Comparison of ENCODE assay signal across 1 cellular context in the genomic region with DNA sequence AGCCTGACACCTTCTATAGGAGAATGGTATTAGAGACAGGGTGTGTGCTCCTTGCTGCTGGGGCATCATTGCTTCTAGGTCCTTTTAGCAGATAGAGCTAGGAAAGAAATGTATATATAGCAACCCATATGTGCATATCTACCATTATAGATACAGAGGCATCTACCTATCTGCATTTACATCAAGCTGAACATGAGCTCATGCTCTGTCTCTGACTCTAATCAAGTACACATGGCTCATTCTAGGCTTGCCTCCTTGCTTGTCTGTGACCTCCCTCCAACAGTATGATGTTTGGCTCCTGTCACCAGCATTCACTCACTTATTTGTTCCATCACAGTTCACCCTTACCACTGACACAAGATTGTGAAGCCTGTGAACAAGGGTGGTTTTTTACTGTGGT.
TF ChIP-seq lines count a peak whose summit lies in the region.

No MANE protein-coding gene starts in this region.

TF ChIP-seq in SK-N-SH, 30 proteins besides CTCF, POLR2A, EP300 and RAD21 (continued from another document):
- TF ChIP-seq, protein P1, sequence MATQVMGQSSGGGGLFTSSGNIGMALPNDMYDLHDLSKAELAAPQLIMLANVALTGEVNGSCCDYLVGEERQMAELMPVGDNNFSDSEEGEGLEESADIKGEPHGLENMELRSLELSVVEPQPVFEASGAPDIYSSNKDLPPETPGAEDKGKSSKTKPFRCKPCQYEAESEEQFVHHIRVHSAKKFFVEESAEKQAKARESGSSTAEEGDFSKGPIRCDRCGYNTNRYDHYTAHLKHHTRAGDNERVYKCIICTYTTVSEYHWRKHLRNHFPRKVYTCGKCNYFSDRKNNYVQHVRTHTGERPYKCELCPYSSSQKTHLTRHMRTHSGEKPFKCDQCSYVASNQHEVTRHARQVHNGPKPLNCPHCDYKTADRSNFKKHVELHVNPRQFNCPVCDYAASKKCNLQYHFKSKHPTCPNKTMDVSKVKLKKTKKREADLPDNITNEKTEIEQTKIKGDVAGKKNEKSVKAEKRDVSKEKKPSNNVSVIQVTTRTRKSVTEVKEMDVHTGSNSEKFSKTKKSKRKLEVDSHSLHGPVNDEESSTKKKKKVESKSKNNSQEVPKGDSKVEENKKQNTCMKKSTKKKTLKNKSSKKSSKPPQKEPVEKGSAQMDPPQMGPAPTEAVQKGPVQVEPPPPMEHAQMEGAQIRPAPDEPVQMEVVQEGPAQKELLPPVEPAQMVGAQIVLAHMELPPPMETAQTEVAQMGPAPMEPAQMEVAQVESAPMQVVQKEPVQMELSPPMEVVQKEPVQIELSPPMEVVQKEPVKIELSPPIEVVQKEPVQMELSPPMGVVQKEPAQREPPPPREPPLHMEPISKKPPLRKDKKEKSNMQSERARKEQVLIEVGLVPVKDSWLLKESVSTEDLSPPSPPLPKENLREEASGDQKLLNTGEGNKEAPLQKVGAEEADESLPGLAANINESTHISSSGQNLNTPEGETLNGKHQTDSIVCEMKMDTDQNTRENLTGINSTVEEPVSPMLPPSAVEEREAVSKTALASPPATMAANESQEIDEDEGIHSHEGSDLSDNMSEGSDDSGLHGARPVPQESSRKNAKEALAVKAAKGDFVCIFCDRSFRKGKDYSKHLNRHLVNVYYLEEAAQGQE (IDR thresholded peaks at IDR 0.05; ENCODE audit: low read depth, low read length), result no peak
- no peak for TF ChIP-seq GABPA (IDR thresholded peaks at IDR 0.05; ENCODE audit: low read depth)
- no peak for TF ChIP-seq FOXJ3 (CRISPR knock-in tag; IDR thresholded peaks at IDR 0.05)
- no peak for TF ChIP-seq FOSL2 (IDR thresholded peaks at IDR 0.05; ENCODE audit: borderline replicate concordance, low read depth)
- no peak for TF ChIP-seq FOXM1 (IDR thresholded peaks at IDR 0.05; ENCODE audit: low read depth)
- peak; percentile 77 for TF ChIP-seq GATA2 (CRISPR knock-in tag; IDR thresholded peaks at IDR 0.05)
- TF ChIP-seq, protein P2, sequence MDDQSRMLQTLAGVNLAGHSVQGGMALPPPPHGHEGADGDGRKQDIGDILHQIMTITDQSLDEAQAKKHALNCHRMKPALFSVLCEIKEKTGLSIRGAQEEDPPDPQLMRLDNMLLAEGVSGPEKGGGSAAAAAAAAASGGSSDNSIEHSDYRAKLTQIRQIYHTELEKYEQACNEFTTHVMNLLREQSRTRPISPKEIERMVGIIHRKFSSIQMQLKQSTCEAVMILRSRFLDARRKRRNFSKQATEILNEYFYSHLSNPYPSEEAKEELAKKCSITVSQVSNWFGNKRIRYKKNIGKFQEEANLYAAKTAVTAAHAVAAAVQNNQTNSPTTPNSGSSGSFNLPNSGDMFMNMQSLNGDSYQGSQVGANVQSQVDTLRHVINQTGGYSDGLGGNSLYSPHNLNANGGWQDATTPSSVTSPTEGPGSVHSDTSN (IDR thresholded peaks at IDR 0.05), result no peak
- TF ChIP-seq EZH2phosphoT487 (IDR thresholded peaks at IDR 0.05; ENCODE audit: borderline replicate concordance, low read depth), result no peak
- peak; percentile 80; the same call in 1 of the 2 replicates for TF ChIP-seq MXI1 (IDR thresholded peaks at IDR 0.05; ENCODE audit: low read depth, low read length)
- TF ChIP-seq CHD2 (IDR thresholded peaks at IDR 0.05; ENCODE audit: low read length, partially characterized antibody), result peak; percentile 29
- TF ChIP-seq RXRA (IDR thresholded peaks at IDR 0.05; ENCODE audit: borderline replicate concordance, low read depth), result no peak
- TF ChIP-seq, protein P3, sequence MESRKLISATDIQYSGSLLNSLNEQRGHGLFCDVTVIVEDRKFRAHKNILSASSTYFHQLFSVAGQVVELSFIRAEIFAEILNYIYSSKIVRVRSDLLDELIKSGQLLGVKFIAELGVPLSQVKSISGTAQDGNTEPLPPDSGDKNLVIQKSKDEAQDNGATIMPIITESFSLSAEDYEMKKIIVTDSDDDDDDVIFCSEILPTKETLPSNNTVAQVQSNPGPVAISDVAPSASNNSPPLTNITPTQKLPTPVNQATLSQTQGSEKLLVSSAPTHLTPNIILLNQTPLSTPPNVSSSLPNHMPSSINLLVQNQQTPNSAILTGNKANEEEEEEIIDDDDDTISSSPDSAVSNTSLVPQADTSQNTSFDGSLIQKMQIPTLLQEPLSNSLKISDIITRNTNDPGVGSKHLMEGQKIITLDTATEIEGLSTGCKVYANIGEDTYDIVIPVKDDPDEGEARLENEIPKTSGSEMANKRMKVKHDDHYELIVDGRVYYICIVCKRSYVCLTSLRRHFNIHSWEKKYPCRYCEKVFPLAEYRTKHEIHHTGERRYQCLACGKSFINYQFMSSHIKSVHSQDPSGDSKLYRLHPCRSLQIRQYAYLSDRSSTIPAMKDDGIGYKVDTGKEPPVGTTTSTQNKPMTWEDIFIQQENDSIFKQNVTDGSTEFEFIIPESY (IDR thresholded peaks at IDR 0.05; ENCODE audit: borderline replicate concordance, low read depth), result no peak
- TF ChIP-seq, protein P4, sequence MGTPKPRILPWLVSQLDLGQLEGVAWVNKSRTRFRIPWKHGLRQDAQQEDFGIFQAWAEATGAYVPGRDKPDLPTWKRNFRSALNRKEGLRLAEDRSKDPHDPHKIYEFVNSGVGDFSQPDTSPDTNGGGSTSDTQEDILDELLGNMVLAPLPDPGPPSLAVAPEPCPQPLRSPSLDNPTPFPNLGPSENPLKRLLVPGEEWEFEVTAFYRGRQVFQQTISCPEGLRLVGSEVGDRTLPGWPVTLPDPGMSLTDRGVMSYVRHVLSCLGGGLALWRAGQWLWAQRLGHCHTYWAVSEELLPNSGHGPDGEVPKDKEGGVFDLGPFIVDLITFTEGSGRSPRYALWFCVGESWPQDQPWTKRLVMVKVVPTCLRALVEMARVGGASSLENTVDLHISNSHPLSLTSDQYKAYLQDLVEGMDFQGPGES (IDR thresholded peaks at IDR 0.05; ENCODE audit: low read depth, low read length), result no peak
